In the genomic region with DNA sequence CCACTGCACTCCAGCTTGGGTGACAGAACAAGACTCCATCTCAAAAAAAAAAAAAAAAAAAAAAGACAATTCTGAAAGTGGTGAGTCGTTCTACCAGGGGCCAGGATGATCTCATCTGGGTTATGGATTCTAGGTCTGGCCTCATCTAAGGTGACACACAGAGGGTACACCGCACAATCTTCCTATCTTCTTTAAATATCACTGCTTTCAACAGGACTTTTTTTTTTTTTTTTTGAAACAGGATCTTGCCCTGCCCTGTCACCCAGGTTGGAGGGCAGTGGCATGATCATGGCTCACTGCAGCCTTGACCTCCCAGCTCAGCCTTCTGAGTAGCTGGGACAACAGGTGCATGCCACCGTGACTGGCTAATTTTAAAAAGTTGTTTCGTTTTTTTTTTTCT, we compare ENCODE assay signal across 26 cellular contexts.
DNase-seq lines count a peak whose midpoint lies in the region; ATAC-seq and TF ChIP-seq lines count a peak whose summit lies in the region.
"Had no signal": no experiment of that assay in that cellular context is flagged by ENCODE, and none has a peak within 500 bp of the region (broad histone marks: within the 10 kb centered on the region; RNA-seq: fewer than 3 reads in every experiment).

No MANE protein-coding gene starts in this region.

- no peaks in the 10 kb centered on the region for H3K27me3 ChIP-seq in vagina
- peaks cover 3% of the 10 kb centered on the region for H3K27me3 ChIP-seq in brain microvascular endothelial cell (replicated peaks)
- H3K27me3 ChIP-seq: adrenal gland, colonic mucosa, upper lobe of left lung had no signal

- peaks cover 0 to 5% of the 10 kb centered on the region in 2 donors for H3K9me3 Mint-ChIP-seq in activated naive CD4-positive, alpha-beta T cell treated with anti-CD3 and anti-CD28 coated beads, Interleukin-2, amount 50 U/mL, for 72 hours
- H3K9me3 Mint-ChIP-seq: effector memory CD8-positive, alpha-beta T cell had no signal

- H3K27ac ChIP-seq in vagina = no peak overlapping the region
- no peak overlapping the region for H3K27ac ChIP-seq in brain microvascular endothelial cell
- H3K27ac ChIP-seq: adrenal gland, colonic mucosa, upper lobe of left lung had no signal

- H3K27ac Mint-ChIP-seq in activated naive CD4-positive, alpha-beta T cell treated with anti-CD3 and anti-CD28 coated beads, Interleukin-2, amount 50 U/mL, for 72 hours = peak overlapping the region in 1 of 2 donors; percentile 54
- H3K27ac Mint-ChIP-seq: activated T-helper 1 cell treated with anti-CD3 and anti-CD28 coated beads, Interleukin-12 subunit alpha, Interleukin-12 subunit beta, Interleukin-2, Interleukin-4 antibody, amounts not matched to agents 30 ng/mL and 10 ng/mL and 1 ng/mL, durations not matched to agents 14 hours and 24 hours and 36 hours; effector memory CD8-positive, alpha-beta T cell had no signal

- intact Hi-C loops in vagina (cut with DNase I) = no loop called here

- TF ChIP-seq CTCF in vagina (IDR thresholded peaks at IDR 0.05) (no peak), brain microvascular endothelial cell (IDR thresholded peaks at IDR 0.05; ENCODE audit: low read depth, low read length, missing control alignments) (no peak)

- H3K9me3 ChIP-seq in vagina = no peaks in the 10 kb centered on the region
- H3K9me3 ChIP-seq: adrenal gland, colonic mucosa, upper lobe of left lung had no signal

- H3K4me1 ChIP-seq in vagina = no peaks in the 10 kb centered on the region
- H3K4me1 ChIP-seq: adrenal gland, colonic mucosa, upper lobe of left lung had no signal

- DNase-seq in activated CD4-positive, CD25-positive, alpha-beta regulatory T cell treated with anti-CD3 and anti-CD28 coated beads, Interleukin-2, amount 50 U/mL, for 72 hours = no peak
- no peak for DNase-seq in HEK293T (ENCODE audit: extremely low spot score)
- DNase-seq in activated naive CD4-positive, alpha-beta T cell treated with anti-CD3 and anti-CD28 coated beads, Interleukin-2, amount 50 U/mL, for 72 hours (ENCODE audit: low spot score in 2 of 2) = no peak
- peak; percentile 31 for DNase-seq in stimulated activated CD4-positive, alpha-beta T cell treated with anti-CD3 and anti-CD28 coated beads, Interleukin-15, amount 100 ng/mL, for 24 hours
- no peak for DNase-seq in vagina (ENCODE audit: extremely low spot score in 2 of 2)
- no peak for DNase-seq in brain microvascular endothelial cell
- DNase-seq: 8988T; activated CD4-positive, alpha-beta T cell treated with anti-CD3 and anti-CD28 coated beads for 4 hours; colonic mucosa; effector memory CD8-positive, alpha-beta T cell; foreskin melanocyte; HCEC 1CT; hippocampal formation; left ventricle myocardium superior; naive B cell; NCI-H1105; NCI-H1930; NCI-H69; substantia nigra; upper lobe of left lung had no signal

- H3K36me3 ChIP-seq in vagina = no peaks in the 10 kb centered on the region
- H3K36me3 ChIP-seq in brain microvascular endothelial cell (replicated peaks) = no peaks in the 10 kb centered on the region
- H3K36me3 ChIP-seq: adrenal gland, colonic mucosa, upper lobe of left lung had no signal

- peaks cover 0 to 6% of the 10 kb centered on the region in 2 donors for H3K36me3 Mint-ChIP-seq in activated naive CD4-positive, alpha-beta T cell treated with anti-CD3 and anti-CD28 coated beads, Interleukin-2, amount 50 U/mL, for 72 hours

- H3K4me3 ChIP-seq in vagina (no peak overlapping the region), brain microvascular endothelial cell (ENCODE audit: low read depth, low read length) (no peak overlapping the region)
- H3K4me3 ChIP-seq: adrenal gland, colonic mucosa, smooth muscle cell, upper lobe of left lung had no signal

- POLR2A ChIA-PET in HEK293T (lab: Yijun Ruan, JAX) = no interaction called here

- CTCF ChIA-PET in HEK293T (lab: Yijun Ruan, JAX) = no interaction called here

- in situ Hi-C loops in brain microvascular endothelial cell (cut with HindIII; ENCODE audit: low pct_ligation_motif_present, low sequenced_read_pairs) = no loop called here

- no peak for TF ChIP-seq POLR2A in vagina (IDR thresholded peaks at IDR 0.05)

- peak; percentile 91 to 93 for ATAC-seq in activated CD4-positive, CD25-positive, alpha-beta regulatory T cell treated with anti-CD3 and anti-CD28 coated beads, Interleukin-2, amount 50 U/mL, for 24 hours
- peak; percentile 94 to 97 for ATAC-seq in activated naive CD4-positive, alpha-beta T cell treated with anti-CD3 and anti-CD28 coated beads, Interleukin-2, amount 50 U/mL, for 72 hours
- no peak for ATAC-seq in GM18907 (IDR thresholded peaks at IDR 0.05; ENCODE audit: unreplicated experiment)
- ATAC-seq: effector memory CD8-positive, alpha-beta T cell; esophagus mucosa; left ventricle myocardium superior had no signal

TF ChIP-seq in HEK293T, 16 proteins besides CTCF, POLR2A, EP300 and RAD21:
- TF ChIP-seq HDGF (IDR thresholded peaks at IDR 0.05; ENCODE audit: borderline replicate concordance) (no peak), LEF1 (IDR thresholded peaks at IDR 0.05; ENCODE audit: borderline replicate concordance) (no peak), FOXM1 (IDR thresholded peaks at IDR 0.05; ENCODE audit: borderline replicate concordance) (no peak), FOXK2 (IDR thresholded peaks at IDR 0.05) (no peak), NFRKB (IDR thresholded peaks at IDR 0.05) (no peak), ZNF384 (IDR thresholded peaks at IDR 0.05) (peak; percentile 54; the same call in 1 of the 2 replicates), CTBP1 (IDR thresholded peaks at IDR 0.05; ENCODE audit: borderline replicate concordance) (no peak)
TF ChIP-seq in HEK293T: peak in this region for 1.
